Comparison of ENCODE assay signal across 12 cellular contexts in genomic region chr5:50839472-50839871, GRCh38.
DNase-seq lines count a peak whose midpoint lies in the region; ATAC-seq and TF ChIP-seq lines count a peak whose summit lies in the region.
"Had no signal": no experiment of that assay in that cellular context is flagged by ENCODE, and none has a peak within 500 bp of the region (broad histone marks: within the 10 kb centered on the region; RNA-seq: fewer than 3 reads in every experiment).

No MANE protein-coding gene starts in this region.

- no peaks in the 10 kb centered on the region for H3K27me3 Mint-ChIP-seq in activated T-cell treated with anti-CD3 and anti-CD28 coated beads, Interleukin-2, amount 50 U/mL, for 72 hours (ENCODE audit: low read depth)
- no peaks in the 10 kb centered on the region for H3K27me3 Mint-ChIP-seq in central memory CD8-positive, alpha-beta T cell
- no peaks in the 10 kb centered on the region for H3K27me3 Mint-ChIP-seq in natural killer cell (ENCODE audit: low read depth in 2 of 2)
- H3K27me3 Mint-ChIP-seq: CD4-positive, alpha-beta T cell had no signal

- H3K4me1 Mint-ChIP-seq in activated T-cell treated with anti-CD3 and anti-CD28 coated beads, Interleukin-2, amount 50 U/mL, for 72 hours (ENCODE audit: low read depth): no peaks in the 10 kb centered on the region
- peaks cover 11% of the 10 kb centered on the region for H3K4me1 Mint-ChIP-seq in central memory CD8-positive, alpha-beta T cell
- peaks cover 16 to 27% of the 10 kb centered on the region in 2 donors for H3K4me1 Mint-ChIP-seq in natural killer cell

- intact Hi-C loops in natural killer cell (cut with micrococcal nuclease): no loop called here

- H3K4me3 Mint-ChIP-seq in activated T-cell treated with anti-CD3 and anti-CD28 coated beads, Interleukin-2, amount 50 U/mL, for 72 hours: no peak overlapping the region
- H3K4me3 Mint-ChIP-seq in central memory CD8-positive, alpha-beta T cell: no peak overlapping the region
- H3K4me3 Mint-ChIP-seq in natural killer cell: no peak overlapping the region
- H3K4me3 Mint-ChIP-seq: CD4-positive, alpha-beta T cell had no signal

- no peak for TF ChIP-seq CTCF in natural killer cell (IDR thresholded peaks at IDR 0.05)

- H3K36me3 Mint-ChIP-seq in activated T-cell treated with anti-CD3 and anti-CD28 coated beads, Interleukin-2, amount 50 U/mL, for 72 hours (ENCODE audit: insufficient read depth in 2 of 2): peaks cover 5 to 7% of the 10 kb centered on the region in 2 donors
- peaks cover 73% of the 10 kb centered on the region for H3K36me3 Mint-ChIP-seq in central memory CD8-positive, alpha-beta T cell (ENCODE audit: insufficient read depth)
- H3K36me3 Mint-ChIP-seq in natural killer cell: peaks cover 27% of the 10 kb centered on the region

- H3K27ac Mint-ChIP-seq in activated T-cell treated with anti-CD3 and anti-CD28 coated beads, Interleukin-2, amount 50 U/mL, for 72 hours: peak overlapping the region; percentile 17
- H3K27ac Mint-ChIP-seq in central memory CD8-positive, alpha-beta T cell (ENCODE audit: low read depth): peak overlapping the region; percentile 68
- H3K27ac Mint-ChIP-seq in natural killer cell: peak overlapping the region; percentile 6 to 35
- H3K27ac Mint-ChIP-seq: CD4-positive, alpha-beta T cell had no signal

- no peak for DNase-seq in activated T-cell treated with anti-CD3 and anti-CD28 coated beads, Interleukin-2, amount 50 U/mL, for 72 hours
- DNase-seq in activated T-cell treated with anti-CD3 and anti-CD28 coated beads, Interleukin-2, amount 50 U/mL, for 1 hour: no peak
- no peak for DNase-seq in central memory CD8-positive, alpha-beta T cell (ENCODE audit: low spot score in 2 of 2)
- DNase-seq in natural killer cell (no peak), NOMO-1 (lab: John Stamatoyannopoulos, UW; ENCODE audit: unreplicated experiment in 2 of 2) (no peak), inferior parietal cortex (ENCODE audit: extremely low spot score) (no peak)
- DNase-seq: AML-193; Caco-2; CD4-positive, alpha-beta T cell; GM23248 had no signal

- ATAC-seq in activated T-cell treated with anti-CD3 and anti-CD28 coated beads, Interleukin-2, amount 50 U/mL, for 72 hours (replicated peaks in 1 of 2): no peak
- no peak for ATAC-seq in central memory CD8-positive, alpha-beta T cell (replicated peaks; ENCODE audit: extremely low read depth, poor library complexity, severe bottlenecking)
- ATAC-seq in natural killer cell: no peak
- ATAC-seq in HG02885 (IDR thresholded peaks at IDR 0.05; ENCODE audit: poor library complexity, unreplicated experiment): no peak
- ATAC-seq: A549 had no signal

- no peaks in the 10 kb centered on the region for H3K9me3 Mint-ChIP-seq in activated T-cell treated with anti-CD3 and anti-CD28 coated beads, Interleukin-2, amount 50 U/mL, for 72 hours
- no peaks in the 10 kb centered on the region for H3K9me3 Mint-ChIP-seq in central memory CD8-positive, alpha-beta T cell
- no peaks in the 10 kb centered on the region for H3K9me3 Mint-ChIP-seq in natural killer cell
- H3K9me3 Mint-ChIP-seq: CD4-positive, alpha-beta T cell had no signal

Comparison
In these comparisons a context has a peak if more than half of its experiments do, and no peak if none do; other contexts are left out.
1. H3K27ac Mint-ChIP-seq: peak in every context shown above with its lines; median percentile 68 in central memory CD8-positive, alpha-beta T cell; 20 in natural killer cell; 17 in activated T-cell treated with anti-CD3 and anti-CD28 coated beads, Interleukin-2, amount 50 U/mL, for 72 hours.